1 cellular context compared by ENCODE assay signal in the genomic region with DNA sequence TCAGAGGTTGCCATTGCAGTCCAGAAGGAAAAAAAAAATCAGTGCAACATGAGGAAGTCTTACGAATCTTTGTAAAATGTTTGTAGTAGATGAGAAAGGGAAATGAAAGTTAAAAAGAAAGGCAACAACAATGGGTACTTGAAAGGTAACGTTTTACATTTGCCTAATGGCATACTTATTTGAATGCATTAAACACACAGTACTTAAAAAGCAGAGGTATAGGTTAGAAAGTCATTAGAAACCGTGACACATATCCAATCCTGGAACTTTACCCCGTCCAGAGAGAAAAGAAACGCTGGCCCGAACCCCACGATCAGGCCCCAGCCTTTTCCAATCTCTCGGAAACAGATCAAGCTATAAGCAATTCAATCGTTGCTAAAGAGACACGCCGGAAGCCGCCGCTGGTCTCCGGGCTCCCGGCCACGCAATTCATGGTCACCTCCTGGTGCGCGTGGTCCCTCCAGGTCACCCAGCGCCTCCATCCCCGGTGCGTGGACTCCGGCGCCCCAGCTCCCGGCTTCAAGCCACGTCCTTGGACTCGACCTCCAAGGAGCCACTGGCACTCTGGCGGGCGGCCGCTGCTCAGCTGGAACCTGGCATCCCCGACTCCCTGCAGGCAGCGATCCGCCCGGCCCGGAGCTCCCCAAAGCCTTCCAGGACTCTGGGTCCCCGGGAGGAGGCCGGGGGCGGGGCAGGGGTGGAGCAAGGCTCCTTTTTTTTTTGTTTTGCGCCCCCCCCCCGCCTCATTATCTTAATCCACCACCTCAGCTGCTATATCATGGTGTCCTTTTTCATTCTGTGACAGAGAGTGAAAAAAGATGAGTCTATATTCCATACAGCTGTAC.
TF ChIP-seq lines count a peak whose summit lies in the region.

Gene SLC18B1 (minus strand): TSS at position 663 of the 845 bp plus-strand sequence. CDS start 181 bp downstream, at position 482.

TF ChIP-seq in HepG2, 621 proteins besides CTCF, POLR2A, EP300 and RAD21 (continued from another document and continues in another):
- TF ChIP-seq, protein P1, sequence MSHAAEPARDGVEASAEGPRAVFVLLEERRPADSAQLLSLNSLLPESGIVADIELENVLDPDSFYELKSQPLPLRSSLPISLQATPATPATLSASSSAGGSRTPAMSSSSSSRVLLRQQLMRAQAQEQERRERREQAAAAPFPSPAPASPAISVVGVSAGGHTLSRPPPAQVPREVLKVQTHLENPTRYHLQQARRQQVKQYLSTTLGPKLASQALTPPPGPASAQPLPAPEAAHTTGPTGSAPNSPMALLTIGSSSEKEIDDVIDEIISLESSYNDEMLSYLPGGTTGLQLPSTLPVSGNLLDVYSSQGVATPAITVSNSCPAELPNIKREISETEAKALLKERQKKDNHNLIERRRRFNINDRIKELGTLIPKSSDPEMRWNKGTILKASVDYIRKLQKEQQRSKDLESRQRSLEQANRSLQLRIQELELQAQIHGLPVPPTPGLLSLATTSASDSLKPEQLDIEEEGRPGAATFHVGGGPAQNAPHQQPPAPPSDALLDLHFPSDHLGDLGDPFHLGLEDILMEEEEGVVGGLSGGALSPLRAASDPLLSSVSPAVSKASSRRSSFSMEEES (CRISPR knock-in tag; IDR thresholded peaks at IDR 0.05) = no peak
- TF ChIP-seq, protein P2, sequence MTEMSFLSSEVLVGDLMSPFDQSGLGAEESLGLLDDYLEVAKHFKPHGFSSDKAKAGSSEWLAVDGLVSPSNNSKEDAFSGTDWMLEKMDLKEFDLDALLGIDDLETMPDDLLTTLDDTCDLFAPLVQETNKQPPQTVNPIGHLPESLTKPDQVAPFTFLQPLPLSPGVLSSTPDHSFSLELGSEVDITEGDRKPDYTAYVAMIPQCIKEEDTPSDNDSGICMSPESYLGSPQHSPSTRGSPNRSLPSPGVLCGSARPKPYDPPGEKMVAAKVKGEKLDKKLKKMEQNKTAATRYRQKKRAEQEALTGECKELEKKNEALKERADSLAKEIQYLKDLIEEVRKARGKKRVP (CRISPR knock-in tag; IDR thresholded peaks at IDR 0.05) = peak in 1 of 2 experiments; percentile 46; a peak in 2 of 4 replicates
- TF ChIP-seq MNT (IDR thresholded peaks at IDR 0.05) = no peak
- 0 out of 2 replicates have a peak, but pooled peaks have one; percentile 18 for TF ChIP-seq ZNF12 (CRISPR knock-in tag; IDR thresholded peaks at IDR 0.05)
- no peak for TF ChIP-seq POGZ (CRISPR knock-in tag; IDR thresholded peaks at IDR 0.05)
- TF ChIP-seq ZMYM4 (CRISPR knock-in tag; IDR thresholded peaks at IDR 0.05) = 0 out of 2 replicates have a peak, but pooled peaks have one; percentile 37
- no peak; the same call in 1 of the 2 replicates for TF ChIP-seq FOXC1 (CRISPR knock-in tag; IDR thresholded peaks at IDR 0.05; ENCODE audit: borderline replicate concordance)
- TF ChIP-seq MTA1 (CRISPR knock-in tag; IDR thresholded peaks at IDR 0.05; ENCODE audit: borderline replicate concordance) = peak; percentile 77; the same call in 1 of the 2 replicates
- no peak for TF ChIP-seq PCBP1 (IDR thresholded peaks at IDR 0.05; ENCODE audit: borderline replicate concordance, low read depth, low read length)
- TF ChIP-seq AHR (CRISPR knock-in tag; IDR thresholded peaks at IDR 0.05) = peak; percentile 80; the same call in 1 of the 2 replicates
- TF ChIP-seq ZNF44 (CRISPR knock-in tag; IDR thresholded peaks at IDR 0.05) = peak; percentile 37; the same call in 1 of the 2 replicates
- TF ChIP-seq ZNF496 (CRISPR knock-in tag; IDR thresholded peaks at IDR 0.05; ENCODE audit: insufficient replicate concordance) = no peak
- no peak for TF ChIP-seq ZNF382 (CRISPR knock-in tag; IDR thresholded peaks at IDR 0.05; ENCODE audit: borderline replicate concordance)
- TF ChIP-seq ZNF18 (CRISPR knock-in tag; IDR thresholded peaks at IDR 0.05; ENCODE audit: insufficient replicate concordance) = no peak
- TF ChIP-seq, protein P3, sequence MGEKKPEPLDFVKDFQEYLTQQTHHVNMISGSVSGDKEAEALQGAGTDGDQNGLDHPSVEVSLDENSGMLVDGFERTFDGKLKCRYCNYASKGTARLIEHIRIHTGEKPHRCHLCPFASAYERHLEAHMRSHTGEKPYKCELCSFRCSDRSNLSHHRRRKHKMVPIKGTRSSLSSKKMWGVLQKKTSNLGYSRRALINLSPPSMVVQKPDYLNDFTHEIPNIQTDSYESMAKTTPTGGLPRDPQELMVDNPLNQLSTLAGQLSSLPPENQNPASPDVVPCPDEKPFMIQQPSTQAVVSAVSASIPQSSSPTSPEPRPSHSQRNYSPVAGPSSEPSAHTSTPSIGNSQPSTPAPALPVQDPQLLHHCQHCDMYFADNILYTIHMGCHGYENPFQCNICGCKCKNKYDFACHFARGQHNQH (CRISPR knock-in tag; IDR thresholded peaks at IDR 0.05) = 0 out of 2 replicates have a peak, but pooled peaks have one; percentile 21
- TF ChIP-seq ZEB1 (IDR thresholded peaks at IDR 0.05; ENCODE audit: insufficient replicate concordance, low read depth) = no peak
- no peak for TF ChIP-seq HDAC6 (IDR thresholded peaks at IDR 0.05; ENCODE audit: low read depth, low read length)
- TF ChIP-seq SALL2 (CRISPR knock-in tag; IDR thresholded peaks at IDR 0.05) = peak; percentile 31; the same call in 1 of the 2 replicates
- TF ChIP-seq HBP1 (CRISPR knock-in tag; IDR thresholded peaks at IDR 0.05; ENCODE audit: low read depth) = peak; percentile 41; the same call in 1 of the 2 replicates
- TF ChIP-seq NFKBIZ (CRISPR knock-in tag; IDR thresholded peaks at IDR 0.05) = no peak
- TF ChIP-seq NR3C1 (CRISPR knock-in tag; IDR thresholded peaks at IDR 0.05) = no peak
- TF ChIP-seq KMT2B (CRISPR knock-in tag; IDR thresholded peaks at IDR 0.05) = peak; percentile 67; the same call in 1 of the 2 replicates
- TF ChIP-seq ZMYM3 (CRISPR knock-in tag; IDR thresholded peaks at IDR 0.05) = 0 out of 2 replicates have a peak, but pooled peaks have one; percentile 41
- no peak for TF ChIP-seq STAG1 (CRISPR knock-in tag; IDR thresholded peaks at IDR 0.05)
- peak in 1 of 2 experiments; percentile 85; a peak in 2 of 4 replicates for TF ChIP-seq HMGXB4 (CRISPR knock-in tag; IDR thresholded peaks at IDR 0.05; ENCODE audit: borderline replicate concordance in 1 of 2, low read depth in 1 of 2)
- TF ChIP-seq SSRP1 (CRISPR knock-in tag; IDR thresholded peaks at IDR 0.05) = no peak
- peak; percentile 34; the same call in 1 of the 2 replicates for TF ChIP-seq ZNF331 (CRISPR knock-in tag; IDR thresholded peaks at IDR 0.05)
- TF ChIP-seq HNRNPH1 (optimal IDR thresholded peaks at IDR 0.05; ENCODE audit: low read depth, low read length) = no peak
- peak; percentile 47; the same call in 1 of the 2 replicates for TF ChIP-seq KDM3A (CRISPR knock-in tag; IDR thresholded peaks at IDR 0.05; ENCODE audit: low read depth)
- TF ChIP-seq, protein P4, sequence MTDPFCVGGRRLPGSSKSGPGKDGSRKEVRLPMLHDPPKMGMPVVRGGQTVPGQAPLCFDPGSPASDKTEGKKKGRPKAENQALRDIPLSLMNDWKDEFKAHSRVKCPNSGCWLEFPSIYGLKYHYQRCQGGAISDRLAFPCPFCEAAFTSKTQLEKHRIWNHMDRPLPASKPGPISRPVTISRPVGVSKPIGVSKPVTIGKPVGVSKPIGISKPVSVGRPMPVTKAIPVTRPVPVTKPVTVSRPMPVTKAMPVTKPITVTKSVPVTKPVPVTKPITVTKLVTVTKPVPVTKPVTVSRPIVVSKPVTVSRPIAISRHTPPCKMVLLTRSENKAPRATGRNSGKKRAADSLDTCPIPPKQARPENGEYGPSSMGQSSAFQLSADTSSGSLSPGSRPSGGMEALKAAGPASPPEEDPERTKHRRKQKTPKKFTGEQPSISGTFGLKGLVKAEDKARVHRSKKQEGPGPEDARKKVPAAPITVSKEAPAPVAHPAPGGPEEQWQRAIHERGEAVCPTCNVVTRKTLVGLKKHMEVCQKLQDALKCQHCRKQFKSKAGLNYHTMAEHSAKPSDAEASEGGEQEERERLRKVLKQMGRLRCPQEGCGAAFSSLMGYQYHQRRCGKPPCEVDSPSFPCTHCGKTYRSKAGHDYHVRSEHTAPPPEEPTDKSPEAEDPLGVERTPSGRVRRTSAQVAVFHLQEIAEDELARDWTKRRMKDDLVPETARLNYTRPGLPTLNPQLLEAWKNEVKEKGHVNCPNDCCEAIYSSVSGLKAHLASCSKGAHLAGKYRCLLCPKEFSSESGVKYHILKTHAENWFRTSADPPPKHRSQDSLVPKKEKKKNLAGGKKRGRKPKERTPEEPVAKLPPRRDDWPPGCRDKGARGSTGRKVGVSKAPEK (CRISPR knock-in tag; IDR thresholded peaks at IDR 0.05; ENCODE audit: borderline replicate concordance) = no peak; the same call in 1 of the 2 replicates
- TF ChIP-seq RERE (CRISPR knock-in tag; IDR thresholded peaks at IDR 0.05; ENCODE audit: low read depth) = no peak
- TF ChIP-seq ZNF672 (CRISPR knock-in tag; IDR thresholded peaks at IDR 0.05) = no peak
- TF ChIP-seq ARNT2 (CRISPR knock-in tag; IDR thresholded peaks at IDR 0.05; ENCODE audit: low read depth) = peak; percentile 48; the same call in 1 of the 2 replicates
- TF ChIP-seq ZNF230 (CRISPR knock-in tag; IDR thresholded peaks at IDR 0.05) = no peak
- peak; percentile 79 for TF ChIP-seq TAF15 (IDR thresholded peaks at IDR 0.05; ENCODE audit: low read depth, low read length, poor library complexity, severe bottlenecking)
